ENCODE assay signal across 26 cellular contexts in genomic region chr15:35118987-35119386, GRCh38. TPM values are rescaled to one million over a fixed set of nuclear protein-coding genes. Genes with fewer than 3 reads are reported as not detected.
"Had no signal": no experiment of that assay in that cellular context is flagged by ENCODE, and none has a peak within 500 bp of the region (broad histone marks: within the 10 kb centered on the region; RNA-seq: fewer than 3 reads in every experiment).

No MANE protein-coding gene starts in this region.

- H3K27ac ChIP-seq: epithelial cell of prostate, esophagus muscularis mucosa, gastroesophageal sphincter, psoas muscle, sigmoid colon, testis, tibial nerve, upper lobe of right lung, vagina had no signal

- H3K9me3 ChIP-seq: esophagus muscularis mucosa, gastroesophageal sphincter, psoas muscle, sigmoid colon, testis, tibial nerve, upper lobe of right lung, vagina had no signal

- H3K36me3 ChIP-seq: esophagus muscularis mucosa, gastroesophageal sphincter, sigmoid colon, tibial nerve, upper lobe of right lung, vagina had no signal

- ATAC-seq: gastroesophageal sphincter; left cardiac atrium; left ventricle myocardium superior; naive thymus-derived CD4-positive, alpha-beta T cell; psoas muscle; stimulated activated naive B cell treated with anti-CD40 and anti-IgM and Interleukin-4, amounts not matched to agents 10 μg/mL and 1 μg/mL and 100 μg/mL, for 72 hours; stimulated activated naive CD8-positive, alpha-beta T cell treated with anti-CD3 and anti-CD28 coated beads, Interleukin-15, amount 100 ng/mL, for 72 hours; upper lobe of right lung had no signal

- H3K27me3 ChIP-seq: esophagus muscularis mucosa, gastroesophageal sphincter, sigmoid colon, testis, tibial nerve, upper lobe of right lung, vagina had no signal

- DNase-seq: effector memory CD4-positive, alpha-beta T cell; glutamatergic neuron; immature natural killer cell; kidney; left cardiac atrium; left ventricle myocardium superior; mesendoderm; naive thymus-derived CD4-positive, alpha-beta T cell; nephron progenitor cell; psoas muscle; retina; sigmoid colon; stimulated activated CD4-positive, alpha-beta T cell treated with anti-CD3 and anti-CD28 coated beads, Interleukin-2, amount 100 ng/mL, for 24 hours; stimulated activated CD4-positive, alpha-beta T cell treated with anti-CD3 and anti-CD28 coated beads, Interleukin-4, amount 100 ng/mL, for 4 hours; stimulated activated naive B cell treated with anti-CD40 and anti-IgM and Interleukin-4, amounts not matched to agents 10 μg/mL and 1 μg/mL and 100 μg/mL, for 72 hours; stimulated activated naive CD8-positive, alpha-beta T cell treated with anti-CD3 and anti-CD28 coated beads, Interleukin-15, amount 100 ng/mL, for 72 hours; testis; upper lobe of right lung had no signal

- H3K4me1 ChIP-seq: psoas muscle, testis, tibial nerve, upper lobe of right lung had no signal

- FAIRE-seq: kidney had no signal

- H3K4me3 ChIP-seq: esophagus muscularis mucosa, gastroesophageal sphincter, psoas muscle, sigmoid colon, skin epidermis, testis, tibial nerve, upper lobe of right lung, vagina had no signal

RNA-seq across cellular contexts. Expression of gene NANOGP8, which starts 33.9 kb away (rescaled TPM):
- total RNA-seq: fibroblast of villous mesenchyme; left cardiac atrium; left ventricle myocardium superior; lung microvascular endothelial cell; naive thymus-derived CD4-positive, alpha-beta T cell; upper lobe of right lung; vagina had no signal
- polyA plus RNA-seq: immature natural killer cell; naive thymus-derived CD4-positive, alpha-beta T cell had no signal
